ENCODE assay signal across 1 cellular context in genomic region chr1:155241069-155241679, GRCh38.
A peak's percentile ranks its signal among the peaks of the same experiment; 100 is the strongest.
TF ChIP-seq lines count a peak whose summit lies in the region.

No MANE protein-coding gene starts in this region.

TF ChIP-seq in HepG2, 621 proteins besides CTCF, POLR2A, EP300 and RAD21 (continued from another document and continues in another):
- TF ChIP-seq ZNF496 (CRISPR knock-in tag; IDR thresholded peaks at IDR 0.05; ENCODE audit: insufficient replicate concordance), result no peak
- TF ChIP-seq SRSF4 (IDR thresholded peaks at IDR 0.05; ENCODE audit: low read depth, low read length, poor library complexity, severe bottlenecking), result no peak
- no peak for TF ChIP-seq KLF9 (CRISPR knock-in tag; IDR thresholded peaks at IDR 0.05; ENCODE audit: low read depth)
- no peak for TF ChIP-seq ZNF674 (CRISPR knock-in tag; IDR thresholded peaks at IDR 0.05; ENCODE audit: low read depth)
- TF ChIP-seq PAWR (CRISPR knock-in tag; IDR thresholded peaks at IDR 0.05; ENCODE audit: borderline replicate concordance), result no peak
- TF ChIP-seq KDM6A (CRISPR knock-in tag; IDR thresholded peaks at IDR 0.05; ENCODE audit: low read depth), result no peak
- TF ChIP-seq, protein P1, sequence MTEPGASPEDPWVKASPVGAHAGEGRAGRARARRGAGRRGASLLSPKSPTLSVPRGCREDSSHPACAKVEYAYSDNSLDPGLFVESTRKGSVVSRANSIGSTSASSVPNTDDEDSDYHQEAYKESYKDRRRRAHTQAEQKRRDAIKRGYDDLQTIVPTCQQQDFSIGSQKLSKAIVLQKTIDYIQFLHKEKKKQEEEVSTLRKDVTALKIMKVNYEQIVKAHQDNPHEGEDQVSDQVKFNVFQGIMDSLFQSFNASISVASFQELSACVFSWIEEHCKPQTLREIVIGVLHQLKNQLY (CRISPR knock-in tag; IDR thresholded peaks at IDR 0.05), result no peak
- no peak for TF ChIP-seq PITX1 (CRISPR knock-in tag; IDR thresholded peaks at IDR 0.05)
- TF ChIP-seq JDP2 (CRISPR knock-in tag; IDR thresholded peaks at IDR 0.05; ENCODE audit: borderline replicate concordance), result no peak
- TF ChIP-seq ZNF616 (CRISPR knock-in tag; IDR thresholded peaks at IDR 0.05; ENCODE audit: low read depth), result no peak
- TF ChIP-seq NFKBIZ (CRISPR knock-in tag; IDR thresholded peaks at IDR 0.05), result no peak
- TF ChIP-seq ZNF44 (CRISPR knock-in tag; IDR thresholded peaks at IDR 0.05), result no peak
- peak; percentile 98 for TF ChIP-seq YEATS2 (CRISPR knock-in tag; IDR thresholded peaks at IDR 0.05; ENCODE audit: borderline replicate concordance)
- TF ChIP-seq HMG20A (CRISPR knock-in tag; IDR thresholded peaks at IDR 0.05; ENCODE audit: borderline replicate concordance), result 0 out of 2 replicates have a peak, but pooled peaks have one; percentile 9
- TF ChIP-seq, protein P2, sequence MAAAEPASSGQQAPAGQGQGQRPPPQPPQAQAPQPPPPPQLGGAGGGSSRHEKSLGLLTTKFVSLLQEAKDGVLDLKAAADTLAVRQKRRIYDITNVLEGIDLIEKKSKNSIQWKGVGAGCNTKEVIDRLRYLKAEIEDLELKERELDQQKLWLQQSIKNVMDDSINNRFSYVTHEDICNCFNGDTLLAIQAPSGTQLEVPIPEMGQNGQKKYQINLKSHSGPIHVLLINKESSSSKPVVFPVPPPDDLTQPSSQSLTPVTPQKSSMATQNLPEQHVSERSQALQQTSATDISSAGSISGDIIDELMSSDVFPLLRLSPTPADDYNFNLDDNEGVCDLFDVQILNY (CRISPR knock-in tag; conservative IDR thresholded peaks at IDR 0.05), result no peak
- TF ChIP-seq, protein P3, sequence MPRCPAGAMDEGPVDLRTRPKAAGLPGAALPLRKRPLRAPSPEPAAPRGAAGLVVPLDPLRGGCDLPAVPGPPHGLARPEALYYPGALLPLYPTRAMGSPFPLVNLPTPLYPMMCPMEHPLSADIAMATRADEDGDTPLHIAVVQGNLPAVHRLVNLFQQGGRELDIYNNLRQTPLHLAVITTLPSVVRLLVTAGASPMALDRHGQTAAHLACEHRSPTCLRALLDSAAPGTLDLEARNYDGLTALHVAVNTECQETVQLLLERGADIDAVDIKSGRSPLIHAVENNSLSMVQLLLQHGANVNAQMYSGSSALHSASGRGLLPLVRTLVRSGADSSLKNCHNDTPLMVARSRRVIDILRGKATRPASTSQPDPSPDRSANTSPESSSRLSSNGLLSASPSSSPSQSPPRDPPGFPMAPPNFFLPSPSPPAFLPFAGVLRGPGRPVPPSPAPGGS (CRISPR knock-in tag; IDR thresholded peaks at IDR 0.05), result no peak
- TF ChIP-seq TBP (CRISPR knock-in tag; IDR thresholded peaks at IDR 0.05), result no peak
- no peak for TF ChIP-seq ZNF20 (CRISPR knock-in tag; IDR thresholded peaks at IDR 0.05)
- TF ChIP-seq ZNF619 (CRISPR knock-in tag; IDR thresholded peaks at IDR 0.05), result no peak
- no peak for TF ChIP-seq SRY (CRISPR knock-in tag; IDR thresholded peaks at IDR 0.05)
- TF ChIP-seq CBX5 (CRISPR knock-in tag; IDR thresholded peaks at IDR 0.05; ENCODE audit: borderline replicate concordance), result 0 out of 2 replicates have a peak, but pooled peaks have one; percentile 49
- TF ChIP-seq ZNF878 (CRISPR knock-in tag; IDR thresholded peaks at IDR 0.05), result no peak
- no peak for TF ChIP-seq NCOR1 (IDR thresholded peaks at IDR 0.05; ENCODE audit: borderline replicate concordance, low read length)
- TF ChIP-seq ZFP37 (CRISPR knock-in tag; IDR thresholded peaks at IDR 0.05; ENCODE audit: borderline replicate concordance), result no peak
- TF ChIP-seq SP2 (CRISPR knock-in tag; IDR thresholded peaks at IDR 0.05), result no peak
- no peak for TF ChIP-seq ZNF251 (CRISPR knock-in tag; IDR thresholded peaks at IDR 0.05)
- TF ChIP-seq MBD4 (IDR thresholded peaks at IDR 0.05; ENCODE audit: borderline replicate concordance, low read length), result no peak
- TF ChIP-seq, protein P4, sequence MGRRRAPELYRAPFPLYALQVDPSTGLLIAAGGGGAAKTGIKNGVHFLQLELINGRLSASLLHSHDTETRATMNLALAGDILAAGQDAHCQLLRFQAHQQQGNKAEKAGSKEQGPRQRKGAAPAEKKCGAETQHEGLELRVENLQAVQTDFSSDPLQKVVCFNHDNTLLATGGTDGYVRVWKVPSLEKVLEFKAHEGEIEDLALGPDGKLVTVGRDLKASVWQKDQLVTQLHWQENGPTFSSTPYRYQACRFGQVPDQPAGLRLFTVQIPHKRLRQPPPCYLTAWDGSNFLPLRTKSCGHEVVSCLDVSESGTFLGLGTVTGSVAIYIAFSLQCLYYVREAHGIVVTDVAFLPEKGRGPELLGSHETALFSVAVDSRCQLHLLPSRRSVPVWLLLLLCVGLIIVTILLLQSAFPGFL (CRISPR knock-in tag; IDR thresholded peaks at IDR 0.05), result no peak
- 0 out of 2 replicates have a peak, but pooled peaks have one; percentile 19 for TF ChIP-seq BCL6 (CRISPR knock-in tag; IDR thresholded peaks at IDR 0.05)
- TF ChIP-seq ZNF550 (CRISPR knock-in tag; IDR thresholded peaks at IDR 0.05; ENCODE audit: borderline replicate concordance), result no peak
- no peak for TF ChIP-seq SRSF9 (IDR thresholded peaks at IDR 0.05; ENCODE audit: borderline replicate concordance, insufficient read depth, low read depth, low read length, poor library complexity, severe bottlenecking)
- TF ChIP-seq ZNF17 (CRISPR knock-in tag; IDR thresholded peaks at IDR 0.05), result no peak
- TF ChIP-seq, protein P5, sequence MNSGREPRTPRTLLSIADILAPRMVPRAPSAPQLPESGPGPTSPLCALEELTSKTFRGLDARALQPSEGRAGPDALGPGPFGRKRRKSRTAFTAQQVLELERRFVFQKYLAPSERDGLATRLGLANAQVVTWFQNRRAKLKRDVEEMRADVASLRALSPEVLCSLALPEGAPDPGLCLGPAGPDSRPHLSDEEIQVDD (CRISPR knock-in tag; IDR thresholded peaks at IDR 0.05; ENCODE audit: borderline replicate concordance), result no peak
- TF ChIP-seq CEBPZ (IDR thresholded peaks at IDR 0.05; ENCODE audit: low read length), result no peak
- TF ChIP-seq PBX3 (CRISPR knock-in tag; IDR thresholded peaks at IDR 0.05; ENCODE audit: borderline replicate concordance), result no peak
- TF ChIP-seq HCFC1 (IDR thresholded peaks at IDR 0.05; ENCODE audit: low read depth, low read length), result peak; percentile 81
- TF ChIP-seq ZNF34 (CRISPR knock-in tag; IDR thresholded peaks at IDR 0.05; ENCODE audit: borderline replicate concordance), result no peak
- peak; percentile 56 for TF ChIP-seq ZMYM4 (CRISPR knock-in tag; IDR thresholded peaks at IDR 0.05)
- TF ChIP-seq, protein P6, sequence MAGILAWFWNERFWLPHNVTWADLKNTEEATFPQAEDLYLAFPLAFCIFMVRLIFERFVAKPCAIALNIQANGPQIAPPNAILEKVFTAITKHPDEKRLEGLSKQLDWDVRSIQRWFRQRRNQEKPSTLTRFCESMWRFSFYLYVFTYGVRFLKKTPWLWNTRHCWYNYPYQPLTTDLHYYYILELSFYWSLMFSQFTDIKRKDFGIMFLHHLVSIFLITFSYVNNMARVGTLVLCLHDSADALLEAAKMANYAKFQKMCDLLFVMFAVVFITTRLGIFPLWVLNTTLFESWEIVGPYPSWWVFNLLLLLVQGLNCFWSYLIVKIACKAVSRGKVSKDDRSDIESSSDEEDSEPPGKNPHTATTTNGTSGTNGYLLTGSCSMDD (CRISPR knock-in tag; IDR thresholded peaks at IDR 0.05), result no peak
- peak; percentile 60; the same call in 1 of the 2 replicates for TF ChIP-seq ZNF335 (CRISPR knock-in tag; IDR thresholded peaks at IDR 0.05)
- TF ChIP-seq, protein P7, sequence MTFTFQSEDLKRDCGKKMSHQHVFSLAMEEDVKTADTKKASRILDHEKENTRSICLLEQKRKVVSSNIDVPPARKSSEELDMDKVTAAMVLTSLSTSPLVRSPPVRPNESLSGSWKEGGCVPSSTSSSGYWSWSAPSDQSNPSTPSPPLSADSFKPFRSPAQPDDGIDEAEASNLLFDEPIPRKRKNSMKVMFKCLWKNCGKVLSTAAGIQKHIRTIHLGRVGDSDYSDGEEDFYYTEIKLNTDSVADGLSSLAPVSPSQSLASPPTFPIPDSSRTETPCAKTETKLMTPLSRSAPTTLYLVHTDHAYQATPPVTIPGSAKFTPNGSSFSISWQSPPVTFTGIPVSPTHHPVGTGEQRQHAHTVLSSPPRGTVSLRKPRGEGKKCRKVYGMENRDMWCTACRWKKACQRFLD (CRISPR knock-in tag; IDR thresholded peaks at IDR 0.05; ENCODE audit: borderline replicate concordance), result no peak
- TF ChIP-seq DNMT1 (CRISPR knock-in tag; IDR thresholded peaks at IDR 0.05), result no peak
- TF ChIP-seq ZC3H4 (CRISPR knock-in tag; IDR thresholded peaks at IDR 0.05; ENCODE audit: borderline replicate concordance), result no peak
- TF ChIP-seq ZBTB7A (CRISPR knock-in tag; IDR thresholded peaks at IDR 0.05), result no peak
- no peak for TF ChIP-seq BRCA1 (CRISPR knock-in tag; IDR thresholded peaks at IDR 0.05)
- no peak for TF ChIP-seq ZSCAN22 (CRISPR knock-in tag; IDR thresholded peaks at IDR 0.05)
- no peak for TF ChIP-seq ZNF776 (CRISPR knock-in tag; IDR thresholded peaks at IDR 0.05)
- TF ChIP-seq POLR2G (IDR thresholded peaks at IDR 0.05; ENCODE audit: low read depth, low read length), result peak; percentile 57
- TF ChIP-seq, protein P8, sequence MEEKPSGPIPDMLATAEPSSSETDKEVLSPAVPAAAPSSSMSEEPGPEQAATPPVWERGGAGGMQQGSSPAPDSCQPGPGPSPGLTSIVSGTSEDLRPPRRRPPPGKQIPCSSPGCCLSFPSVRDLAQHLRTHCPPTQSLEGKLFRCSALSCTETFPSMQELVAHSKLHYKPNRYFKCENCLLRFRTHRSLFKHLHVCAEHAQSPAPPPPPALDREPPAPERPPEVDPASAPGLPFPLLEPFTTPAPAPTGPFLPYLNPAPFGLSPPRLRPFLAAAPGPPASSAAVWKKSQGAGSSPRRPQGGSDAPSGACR (CRISPR knock-in tag; IDR thresholded peaks at IDR 0.05), result no peak
- no peak for TF ChIP-seq CENPX (CRISPR knock-in tag; IDR thresholded peaks at IDR 0.05)
- no peak for TF ChIP-seq SATB2 (CRISPR knock-in tag; IDR thresholded peaks at IDR 0.05)
- TF ChIP-seq ZNF331 (CRISPR knock-in tag; IDR thresholded peaks at IDR 0.05), result 0 out of 2 replicates have a peak, but pooled peaks have one; percentile 38
- no peak for TF ChIP-seq ZNF446 (CRISPR knock-in tag; IDR thresholded peaks at IDR 0.05)
- TF ChIP-seq, protein P9, sequence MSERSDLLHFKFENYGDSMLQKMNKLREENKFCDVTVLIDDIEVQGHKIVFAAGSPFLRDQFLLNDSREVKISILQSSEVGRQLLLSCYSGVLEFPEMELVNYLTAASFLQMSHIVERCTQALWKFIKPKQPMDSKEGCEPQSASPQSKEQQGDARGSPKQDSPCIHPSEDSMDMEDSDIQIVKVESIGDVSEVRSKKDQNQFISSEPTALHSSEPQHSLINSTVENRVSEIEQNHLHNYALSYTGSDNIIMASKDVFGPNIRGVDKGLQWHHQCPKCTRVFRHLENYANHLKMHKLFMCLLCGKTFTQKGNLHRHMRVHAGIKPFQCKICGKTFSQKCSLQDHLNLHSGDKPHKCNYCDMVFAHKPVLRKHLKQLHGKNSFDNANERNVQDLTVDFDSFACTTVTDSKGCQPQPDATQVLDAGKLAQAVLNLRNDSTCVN (CRISPR knock-in tag; IDR thresholded peaks at IDR 0.05; ENCODE audit: borderline replicate concordance), result no peak
- 0 out of 2 replicates have a peak, but pooled peaks have one; percentile 21 for TF ChIP-seq SP5 (CRISPR knock-in tag; IDR thresholded peaks at IDR 0.05; ENCODE audit: borderline replicate concordance, low read depth)
- TF ChIP-seq, protein P10, sequence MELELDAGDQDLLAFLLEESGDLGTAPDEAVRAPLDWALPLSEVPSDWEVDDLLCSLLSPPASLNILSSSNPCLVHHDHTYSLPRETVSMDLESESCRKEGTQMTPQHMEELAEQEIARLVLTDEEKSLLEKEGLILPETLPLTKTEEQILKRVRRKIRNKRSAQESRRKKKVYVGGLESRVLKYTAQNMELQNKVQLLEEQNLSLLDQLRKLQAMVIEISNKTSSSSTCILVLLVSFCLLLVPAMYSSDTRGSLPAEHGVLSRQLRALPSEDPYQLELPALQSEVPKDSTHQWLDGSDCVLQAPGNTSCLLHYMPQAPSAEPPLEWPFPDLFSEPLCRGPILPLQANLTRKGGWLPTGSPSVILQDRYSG (CRISPR knock-in tag; IDR thresholded peaks at IDR 0.05), result no peak
- TF ChIP-seq ZNF567 (CRISPR knock-in tag; IDR thresholded peaks at IDR 0.05; ENCODE audit: borderline replicate concordance), result no peak
- TF ChIP-seq ZC3H13 (CRISPR knock-in tag; IDR thresholded peaks at IDR 0.05), result no peak
- no peak for TF ChIP-seq RXRA (CRISPR knock-in tag; IDR thresholded peaks at IDR 0.05)
- peak; percentile 89 for TF ChIP-seq CEBPB (IDR thresholded peaks at IDR 0.05; ENCODE audit: borderline replicate concordance, low read depth, low read length)
